ENCODE assay signal across 10 cellular contexts in the genomic region with DNA sequence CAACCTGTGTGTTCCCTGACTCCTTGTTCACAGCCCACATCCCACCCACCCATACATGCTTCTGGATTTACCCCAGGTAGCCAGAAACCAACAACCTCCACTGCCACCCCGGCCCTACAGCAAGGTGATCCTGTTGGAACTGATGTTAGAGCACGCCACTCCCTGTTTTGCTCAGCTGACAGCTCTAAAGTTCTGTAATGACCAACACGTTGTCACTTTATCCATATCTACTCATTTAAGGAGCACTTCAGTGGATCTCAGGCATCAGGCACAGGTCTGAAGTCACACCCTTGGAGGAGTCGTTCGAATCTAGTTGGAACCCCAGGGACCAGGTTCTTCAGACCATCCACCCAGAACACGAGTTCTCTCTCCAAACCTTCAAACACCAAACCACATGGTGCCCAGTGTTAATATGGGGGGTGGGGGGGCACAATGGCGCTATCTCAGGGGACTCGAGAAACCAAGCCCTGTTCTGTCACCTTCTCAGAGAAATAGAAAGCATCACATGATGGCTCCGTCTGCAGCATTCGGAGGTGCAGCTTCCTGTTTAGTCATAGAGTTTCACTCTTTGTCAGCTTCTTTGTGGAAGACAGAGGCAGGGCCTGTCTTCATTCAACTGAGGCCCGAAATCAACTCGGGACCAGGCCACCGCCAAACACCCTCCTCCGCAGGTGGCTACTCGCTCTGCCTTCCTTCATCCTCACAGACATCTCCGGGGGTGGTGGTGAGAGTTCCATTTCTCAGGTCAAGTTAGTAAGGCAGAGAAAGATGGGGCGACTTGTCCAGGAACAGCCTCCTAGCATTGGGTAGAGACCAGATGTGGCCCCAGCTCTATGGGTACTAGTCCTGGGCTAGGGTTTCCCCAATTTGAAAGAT.
DNase-seq lines count a peak whose midpoint lies in the region; ATAC-seq and TF ChIP-seq lines count a peak whose summit lies in the region.
"Had no signal": no experiment of that assay in that cellular context is flagged by ENCODE, and none has a peak within 500 bp of the region (broad histone marks: within the 10 kb centered on the region; RNA-seq: fewer than 3 reads in every experiment).

No MANE protein-coding gene starts in this region.

- no peaks in the 10 kb centered on the region for H3K79me1 ChIP-seq in IMR-90 (ENCODE audit: low read depth in 1 of 2, low read length in 2 of 2)

- H3K4me2 ChIP-seq in IMR-90 (ENCODE audit: low read depth, low read length) (no peak overlapping the region), GM23248 (ENCODE audit: unreplicated experiment) (no peak overlapping the region)

- H3K14ac ChIP-seq in IMR-90 (replicated peaks; ENCODE audit: low read depth, low read length), result 0 out of 2 replicates have a peak overlapping the region, but pooled peaks have one; percentile 28

- no peaks in the 10 kb centered on the region for H3F3A ChIP-seq in GM23248 (ENCODE audit: insufficient read depth)

- no peak overlapping the region for H3K4me3 ChIP-seq in IMR-90 (ENCODE audit: insufficient read depth, low read depth, low read length)
- H3K4me3 ChIP-seq in GM23248, result no peak overlapping the region
- H3K4me3 ChIP-seq in sigmoid colon, result no peak overlapping the region
- H3K4me3 ChIP-seq: pancreas had no signal

- H3K4ac ChIP-seq in IMR-90 (ENCODE audit: low read depth, low read length), result no peak overlapping the region; the same call in 1 of the 2 replicates

- TF ChIP-seq CTCF in IMR-90 (conservative IDR thresholded peaks at IDR 0.05; ENCODE audit: low read depth, low read length) (no peak), sigmoid colon (IDR thresholded peaks at IDR 0.05) (no peak)

- H3K27me3 ChIP-seq in IMR-90 (ENCODE audit: control insufficient read depth, insufficient read depth, low read length) (no peaks in the 10 kb centered on the region), GM23248 (replicated peaks; ENCODE audit: insufficient read depth) (no peaks in the 10 kb centered on the region), sigmoid colon (no peaks in the 10 kb centered on the region)
- H3K27me3 ChIP-seq: pancreas had no signal

- DNase-seq in CD1c-positive myeloid dendritic cell (ENCODE audit: extremely low spot score) (peak; percentile 81), IMR-90 (no peak), GM23248 (no peak), mucosa of gallbladder (ENCODE audit: low spot score) (no peak), sigmoid colon (no peak)
- peak; percentile 84 to 86 for DNase-seq in activated T-cell treated with anti-CD3 and anti-CD28 coated beads, Interleukin-2, amount 50 U/mL, for 48 hours
- DNase-seq in stimulated activated CD4-positive, alpha-beta T cell treated with anti-CD3 and anti-CD28 coated beads, Interleukin-12 subunit alpha, Interleukin-12 subunit beta, amount 100 ng/mL, for 48 hours (ENCODE audit: low read depth in 2 of 3, low spot score in 1 of 3), result peak; percentile 56 to 71 (median 62)
- DNase-seq: pancreas had no signal

- H3K9me3 ChIP-seq in IMR-90 (ENCODE audit: control insufficient read depth, insufficient read depth, low read length) (no peaks in the 10 kb centered on the region), GM23248 (ENCODE audit: low read depth) (no peaks in the 10 kb centered on the region), sigmoid colon (no peaks in the 10 kb centered on the region)
- H3K9me3 ChIP-seq: pancreas had no signal

- H2BK20ac ChIP-seq in IMR-90 (ENCODE audit: low read depth, low read length), result no peak overlapping the region

- H2AFZ ChIP-seq in IMR-90 (replicated peaks; ENCODE audit: low read length, poor library complexity) (peak overlapping the region; percentile 21), GM23248 (no peak overlapping the region)

- TF ChIP-seq EP300 in sigmoid colon (IDR thresholded peaks at IDR 0.05), result no peak

- POLR2A ChIA-PET in IMR-90 (lab: Charles Lee; ENCODE audit: unreplicated experiment), result no interaction called here

- H3K9ac ChIP-seq in IMR-90 (ENCODE audit: low read depth, low read length) (no peak overlapping the region), GM23248 (no peak overlapping the region)

- H4K20me1 ChIP-seq in IMR-90 (ENCODE audit: insufficient read depth, low read length) (no peaks in the 10 kb centered on the region), GM23248 (ENCODE audit: insufficient read depth) (no peaks in the 10 kb centered on the region)

- H4K5ac ChIP-seq in IMR-90 (ENCODE audit: low read depth, low read length), result no peak overlapping the region

- H2BK5ac ChIP-seq in IMR-90 (ENCODE audit: low read depth, low read length, poor library complexity, severe bottlenecking), result no peak overlapping the region

- peaks cover 3% of the 10 kb centered on the region for H3K4me1 ChIP-seq in IMR-90 (ENCODE audit: control insufficient read depth, insufficient read depth, low read length)
- H3K4me1 ChIP-seq in GM23248 (ENCODE audit: insufficient read depth), result no peaks in the 10 kb centered on the region
- no peaks in the 10 kb centered on the region for H3K4me1 ChIP-seq in sigmoid colon
- H3K4me1 ChIP-seq: pancreas had no signal

- H3K79me2 ChIP-seq in GM23248 (ENCODE audit: insufficient read depth), result no peaks in the 10 kb centered on the region

- in situ Hi-C loops in IMR-90 (cut with MboI; ENCODE audit: low sequenced_read_pairs), result no loop called here
- in situ Hi-C loops in GM23248 (cut with MboI), result no loop called here

- no peak for TF ChIP-seq RAD21 in IMR-90 (IDR thresholded peaks at IDR 0.05; ENCODE audit: low read length)

- ATAC-seq in GM21367 (IDR thresholded peaks at IDR 0.05; ENCODE audit: unreplicated experiment) (peak; percentile 62), IMR-90 (ENCODE audit: low read depth) (no peak)

- CTCF ChIA-PET in IMR-90 (lab: Yijun Ruan, JAX), result no interaction called here

- H3K9me1 ChIP-seq in IMR-90 (ENCODE audit: insufficient read depth, low read length), result peaks cover 14% of the 10 kb centered on the region; the same call in 1 of the 2 replicates

- no peak overlapping the region for H2AK9ac ChIP-seq in IMR-90 (replicated peaks; ENCODE audit: low read depth, low read length, poor library complexity)

- TF ChIP-seq POLR2A in IMR-90 (IDR thresholded peaks at IDR 0.05; ENCODE audit: low read depth, low read length), result no peak
- TF ChIP-seq POLR2A in sigmoid colon (IDR thresholded peaks at IDR 0.05), result no peak

- no peak overlapping the region for H2AK5ac ChIP-seq in IMR-90 (ENCODE audit: low read depth, low read length)

- H3K36me3 ChIP-seq in IMR-90 (ENCODE audit: control insufficient read depth, insufficient read depth, low read length) (no peaks in the 10 kb centered on the region), GM23248 (ENCODE audit: low read depth) (no peaks in the 10 kb centered on the region), sigmoid colon (no peaks in the 10 kb centered on the region)
- H3K36me3 ChIP-seq: pancreas had no signal

- H3K9me2 ChIP-seq in GM23248 (ENCODE audit: insufficient read depth), result no peaks in the 10 kb centered on the region

- H4K8ac ChIP-seq in IMR-90 (ENCODE audit: low read depth in 2 of 2, low read length in 2 of 2), result no peak overlapping the region

- dilution Hi-C loops in IMR-90 (cut with HindIII; ENCODE audit: low sequenced_read_pairs, unreplicated experiment), result loop anchor here (25.0 kb wide), 1 partner anchor 187 kb away; no protein-coding TSS in a partner anchor

- no peak overlapping the region; the same call in 1 of the 2 replicates for H3K23ac ChIP-seq in IMR-90 (ENCODE audit: low read depth, low read length)

- no peak overlapping the region for H4K91ac ChIP-seq in IMR-90 (ENCODE audit: insufficient read depth, low read depth, low read length)

- intact Hi-C loops in IMR-90 (cut with micrococcal nuclease) (loop anchor here (5.0 kb wide), 1 partner anchor 482 kb away; no protein-coding TSS in a partner anchor), sigmoid colon (cut with DNase I) (no loop called here)

- no peak overlapping the region for H3K18ac ChIP-seq in IMR-90 (ENCODE audit: low read depth, low read length)

- WGBS in IMR-90 (ENCODE audit: extremely low coverage in 2 of 2, insufficient read length in 1 of 2), 2 experiments, result 87% methylated on average over 4 of the region's 17 CpGs; no CpG with 5 or more reads in 1 of the 2 experiments
- 92 to 94% methylated on average over 17 of the region's 17 CpGs for WGBS in GM23248 (ENCODE audit: low coverage in 1 of 2, low lambda C conversion rate in 2 of 2, missing lambda C conversion rate in 2 of 2), 2 experiments
- WGBS in sigmoid colon, 2 donors, result 65 to 85% methylated on average over 17 of the region's 17 CpGs

- H3K27ac ChIP-seq in IMR-90 (ENCODE audit: insufficient read depth, low read length) (no peak overlapping the region), GM23248 (no peak overlapping the region), sigmoid colon (no peak overlapping the region)
- H3K27ac ChIP-seq: C4-2B, pancreas had no signal

- H3K56ac ChIP-seq in IMR-90 (ENCODE audit: extremely low read depth, insufficient read depth, low read length), result no peak overlapping the region

- H2BK120ac ChIP-seq in IMR-90 (ENCODE audit: low read depth, low read length), result no peak overlapping the region

- H2BK15ac ChIP-seq in IMR-90 (ENCODE audit: low read depth, low read length), result no peak overlapping the region

- BruUV-seq in IMR-90 (replicated peaks; lab: Mats Ljungman, UMichigan), result no TSS peak

TF ChIP-seq in IMR-90, 13 proteins besides CTCF, POLR2A, EP300 and RAD21:
- TF ChIP-seq, protein P1, sequence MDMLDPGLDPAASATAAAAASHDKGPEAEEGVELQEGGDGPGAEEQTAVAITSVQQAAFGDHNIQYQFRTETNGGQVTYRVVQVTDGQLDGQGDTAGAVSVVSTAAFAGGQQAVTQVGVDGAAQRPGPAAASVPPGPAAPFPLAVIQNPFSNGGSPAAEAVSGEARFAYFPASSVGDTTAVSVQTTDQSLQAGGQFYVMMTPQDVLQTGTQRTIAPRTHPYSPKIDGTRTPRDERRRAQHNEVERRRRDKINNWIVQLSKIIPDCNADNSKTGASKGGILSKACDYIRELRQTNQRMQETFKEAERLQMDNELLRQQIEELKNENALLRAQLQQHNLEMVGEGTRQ (IDR thresholded peaks at IDR 0.05; ENCODE audit: low read depth, low read length), result peak; percentile 17; the same call in 1 of the 2 replicates
- no peak for TF ChIP-seq RCOR1 (IDR thresholded peaks at IDR 0.05; ENCODE audit: insufficient replicate concordance, low read length)
- no peak for TF ChIP-seq MXI1 (IDR thresholded peaks at IDR 0.05; ENCODE audit: borderline replicate concordance, low read depth, low read length)
- no peak for TF ChIP-seq BHLHE40 (IDR thresholded peaks at IDR 0.05; ENCODE audit: low read depth, low read length)
TF ChIP-seq in IMR-90: peak in this region for 1.

Comparison
In these comparisons a context has a peak if more than half of its experiments do, and no peak if none do; other contexts are left out.
1. DNase-seq: peak in CD1c-positive myeloid dendritic cell (single experiment), activated T-cell treated with anti-CD3 and anti-CD28 coated beads, Interleukin-2, amount 50 U/mL, for 48 hours (2 of 2) and stimulated activated CD4-positive, alpha-beta T cell treated with anti-CD3 and anti-CD28 coated beads, Interleukin-12 subunit alpha, Interleukin-12 subunit beta, amount 100 ng/mL, for 48 hours (3 of 3); none in IMR-90 (single experiment), GM23248 (single experiment), mucosa of gallbladder (single experiment) and sigmoid colon (single experiment).